Comparison of ENCODE assay signal across 24 cellular contexts in genomic region chr11:41446566-41446965, GRCh38. TPM values are rescaled to one million over a fixed set of nuclear protein-coding genes. Genes with fewer than 3 reads are reported as not detected.
"Had no signal": no experiment of that assay in that cellular context is flagged by ENCODE, and none has a peak within 500 bp of the region (broad histone marks: within the 10 kb centered on the region; RNA-seq: fewer than 3 reads in every experiment).

No MANE protein-coding gene starts in this region.

- H3K4me1 Mint-ChIP-seq: memory B cell; natural killer cell; stimulated activated effector memory CD8-positive, alpha-beta T cell treated with anti-CD3 and anti-CD28 coated beads, Interleukin-12 subunit alpha, Interleukin-12 subunit beta, amount 100 ng/mL, for 72 hours had no signal

- ATAC-seq: gastroesophageal sphincter; heart left ventricle; left lobe of liver; natural killer cell; pancreas; sciatic nerve; stimulated activated effector memory CD8-positive, alpha-beta T cell treated with anti-CD3 and anti-CD28 coated beads, Interleukin-12 subunit alpha, Interleukin-12 subunit beta, amount 100 ng/mL, for 72 hours had no signal

- H2AFZ ChIP-seq: hepatocyte had no signal

- H3K27ac ChIP-seq: dorsolateral prefrontal cortex, foreskin keratinocyte, gastroesophageal sphincter, heart left ventricle, hepatocyte, neutrophil, pancreas, stomach, thyroid gland had no signal

- H3K36me3 ChIP-seq: gastroesophageal sphincter, heart left ventricle, neutrophil, pancreas, stomach, thyroid gland had no signal

- H3K9me3 ChIP-seq: gastroesophageal sphincter, heart left ventricle, neutrophil, pancreas, stomach, thyroid gland had no signal

- H3K4me3 ChIP-seq: dorsolateral prefrontal cortex, gastroesophageal sphincter, heart left ventricle, hepatocyte, lung, pancreas, stomach, thyroid gland had no signal

- H3K9me3 Mint-ChIP-seq: neural crest cell had no signal

- H3K4me2 ChIP-seq: hepatocyte had no signal

- H3K27me3 Mint-ChIP-seq: memory B cell had no signal

- H3K79me2 ChIP-seq: hepatocyte had no signal

- H3K4me3 Mint-ChIP-seq: memory B cell; natural killer cell; neural crest cell; stimulated activated effector memory CD8-positive, alpha-beta T cell treated with anti-CD3 and anti-CD28 coated beads, Interleukin-12 subunit alpha, Interleukin-12 subunit beta, amount 100 ng/mL, for 72 hours had no signal

- DNase-seq: dorsolateral prefrontal cortex; effector CD4-positive, alpha-beta T cell; heart left ventricle; kidney; natural killer cell; pancreas; stimulated activated CD4-positive, alpha-beta T cell treated with anti-CD3 and anti-CD28 coated beads, Interleukin-2, amount 100 ng/mL, for 24 hours; stimulated activated CD4-positive, alpha-beta T cell treated with anti-CD3 and anti-CD28 coated beads, Interleukin-4, amount 100 ng/mL, for 24 hours; stimulated activated naive CD4-positive, alpha-beta T cell treated with Interleukin-2 at 50 U/mL for 16 hours; stomach; thyroid gland; trophoblast cell had no signal

- H3K4me1 ChIP-seq: foreskin keratinocyte, gastroesophageal sphincter, heart left ventricle, pancreas, stomach had no signal

- H3K27me3 ChIP-seq: dorsolateral prefrontal cortex, foreskin keratinocyte, gastroesophageal sphincter, heart left ventricle, hepatocyte, neutrophil, pancreas, stomach, thyroid gland had no signal

- H3K27ac Mint-ChIP-seq: memory B cell; natural killer cell; stimulated activated effector memory CD8-positive, alpha-beta T cell treated with anti-CD3 and anti-CD28 coated beads, Interleukin-12 subunit alpha, Interleukin-12 subunit beta, amount 100 ng/mL, for 72 hours had no signal

- H3K36me3 Mint-ChIP-seq: memory B cell; natural killer cell; stimulated activated effector memory CD8-positive, alpha-beta T cell treated with anti-CD3 and anti-CD28 coated beads, Interleukin-12 subunit alpha, Interleukin-12 subunit beta, amount 100 ng/mL, for 72 hours had no signal

RNA-seq across cellular contexts. Expression of gene LRRC4C, which starts 12.9 kb away (rescaled TPM):
- total RNA-seq: foreskin keratinocyte, mononuclear cell, natural killer cell, pulmonary artery endothelial cell had no signal
- polyA plus RNA-seq: foreskin keratinocyte had no signal
